In the genomic region with DNA sequence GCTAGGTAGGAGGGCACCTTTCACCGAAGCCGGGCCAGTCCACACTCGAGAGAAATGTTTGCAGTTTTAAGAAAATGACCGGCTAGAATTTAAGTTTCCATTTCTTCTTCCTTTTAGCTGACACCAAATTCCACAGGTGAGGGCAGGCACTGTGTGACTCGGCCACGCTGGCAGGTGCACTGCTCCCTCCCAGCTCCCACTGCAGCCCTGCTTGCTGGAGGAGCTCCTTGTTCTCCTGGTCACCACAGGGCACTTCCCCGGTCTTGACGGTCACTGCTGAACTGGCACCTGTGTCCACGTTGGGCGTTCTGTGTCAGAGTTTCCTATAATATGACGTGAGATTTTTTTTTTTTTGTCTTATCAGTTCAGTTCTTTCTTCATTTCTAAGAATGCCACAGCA, we compare ENCODE assay signal across 2 cellular contexts.
TF ChIP-seq lines count a peak whose summit lies in the region.

No MANE protein-coding gene starts in this region.

TF ChIP-seq in WTC11, 78 proteins besides CTCF, POLR2A, EP300 and RAD21:
- no peak for TF ChIP-seq CBFB (CRISPR knock-in tag; IDR thresholded peaks at IDR 0.05; ENCODE audit: low read depth)
- no peak for TF ChIP-seq ATF2 (CRISPR knock-in tag; IDR thresholded peaks at IDR 0.05; ENCODE audit: borderline replicate concordance, low read depth)
- no peak for TF ChIP-seq JUN (CRISPR knock-in tag; IDR thresholded peaks at IDR 0.05)
- TF ChIP-seq GABPB1 (CRISPR knock-in tag; IDR thresholded peaks at IDR 0.05): no peak
- TF ChIP-seq ZNF121 (CRISPR knock-in tag; IDR thresholded peaks at IDR 0.05): no peak
- no peak for TF ChIP-seq ZNF219 (CRISPR knock-in tag; IDR thresholded peaks at IDR 0.05; ENCODE audit: borderline replicate concordance)
- TF ChIP-seq PREB (CRISPR knock-in tag; IDR thresholded peaks at IDR 0.05; ENCODE audit: borderline replicate concordance): no peak
- no peak for TF ChIP-seq FOXP1 (CRISPR knock-in tag; IDR thresholded peaks at IDR 0.05; ENCODE audit: borderline replicate concordance)

TF ChIP-seq in endothelial cell of umbilical vein, 7 proteins besides CTCF, POLR2A, EP300 and RAD21:
- no peak for TF ChIP-seq GATA2 (IDR thresholded peaks at IDR 0.05; ENCODE audit: insufficient read depth, insufficient read length, low read depth, low read length)
- TF ChIP-seq JUN (IDR thresholded peaks at IDR 0.05; ENCODE audit: borderline replicate concordance, insufficient read depth, insufficient read length, low read depth): no peak
- TF ChIP-seq EZH2 (IDR thresholded peaks at IDR 0.05; ENCODE audit: borderline replicate concordance, low read depth, low read length, severe bottlenecking): no peak
- no peak for TF ChIP-seq FOS (IDR thresholded peaks at IDR 0.05; ENCODE audit: borderline replicate concordance, insufficient read depth, low read length)
- TF ChIP-seq MYC (IDR thresholded peaks at IDR 0.05; ENCODE audit: low read depth, low read length): no peak
- TF ChIP-seq, protein P1, sequence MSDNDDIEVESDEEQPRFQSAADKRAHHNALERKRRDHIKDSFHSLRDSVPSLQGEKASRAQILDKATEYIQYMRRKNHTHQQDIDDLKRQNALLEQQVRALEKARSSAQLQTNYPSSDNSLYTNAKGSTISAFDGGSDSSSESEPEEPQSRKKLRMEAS (IDR thresholded peaks at IDR 0.05; ENCODE audit: insufficient read depth, insufficient read length): no peak
- TF ChIP-seq POLR2AphosphoS5 (IDR thresholded peaks at IDR 0.05; ENCODE audit: insufficient read depth, low read depth, low read length): no peak
